Comparison of ENCODE assay signal across 1 cellular context in the genomic region with DNA sequence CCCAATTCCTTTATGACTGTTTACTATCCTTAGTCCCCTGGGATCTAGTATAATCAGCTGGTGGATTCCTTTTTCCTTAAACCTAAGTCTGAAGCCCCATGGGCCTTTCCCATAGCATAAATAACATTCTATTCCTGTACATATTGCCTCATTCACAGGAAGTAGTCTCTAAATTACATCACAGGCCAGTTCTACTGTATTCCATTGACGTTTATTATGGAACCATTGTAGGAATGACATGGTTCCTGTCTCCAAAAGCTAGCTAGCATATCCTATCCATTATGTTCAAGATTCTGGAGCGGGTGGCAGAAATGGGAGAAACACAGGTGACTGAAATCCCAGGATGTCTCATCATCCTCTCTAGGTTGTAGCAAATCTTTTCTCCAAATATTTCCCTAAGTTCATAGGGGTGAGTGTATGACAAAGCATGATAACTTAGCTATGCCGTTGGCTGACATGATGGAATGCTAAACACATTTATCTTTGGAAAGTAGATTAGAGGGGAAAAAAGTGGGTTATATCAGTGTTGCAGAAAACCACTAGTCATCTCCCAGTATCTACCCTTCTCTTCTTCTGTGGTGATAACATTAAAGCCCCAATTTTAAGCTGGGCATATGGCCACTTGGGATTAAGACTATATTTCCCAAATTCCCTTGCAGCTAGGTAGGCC.
TF ChIP-seq lines count a peak whose summit lies in the region.

No MANE protein-coding gene starts in this region.

TF ChIP-seq in K562, 482 proteins besides CTCF, POLR2A, EP300 and RAD21 (continued from another document):
- TF ChIP-seq GABPA (tag; conservative IDR thresholded peaks at IDR 0.05; ENCODE audit: low read depth) (peak; percentile 57), GTF2A2 (tag; IDR thresholded peaks at IDR 0.05) (no peak), NR4A1 (CRISPR knock-in tag; IDR thresholded peaks at IDR 0.05) (no peak), NR4A1 (tag; IDR thresholded peaks at IDR 0.05) (no peak), CREM (IDR thresholded peaks at IDR 0.05; ENCODE audit: low read depth) (0 out of 2 replicates have a peak, but pooled peaks have one; percentile 4), JUND (IDR thresholded peaks at IDR 0.05; ENCODE audit: borderline replicate concordance, low read depth, low read length) (no peak), JUND (tag; IDR thresholded peaks at IDR 0.05; ENCODE audit: borderline replicate concordance, low read depth, low read length) (0 out of 3 replicates have a peak, but pooled peaks have one; percentile 17), NR2C2 (CRISPR knock-in tag; IDR thresholded peaks at IDR 0.05) (no peak), NR2C2 (tag; IDR thresholded peaks at IDR 0.05) (peak; percentile 32; the same call in 1 of the 2 replicates), RCOR1 (IDR thresholded peaks at IDR 0.05; ENCODE audit: borderline replicate concordance in 1 of 2, low read depth in 2 of 2, low read length in 2 of 2) (peak in 1 of 2 experiments; percentile 32; a peak in 1 of 4 replicates), ETV1 (tag; conservative IDR thresholded peaks at IDR 0.05; ENCODE audit: low read depth) (0 out of 2 replicates have a peak, but pooled peaks have one; percentile 11), TCF3 (CRISPR knock-in tag; IDR thresholded peaks at IDR 0.05) (peak; percentile 30; the same call in 1 of the 2 replicates), ZNF175 (CRISPR knock-in tag; IDR thresholded peaks at IDR 0.05; ENCODE audit: low read depth) (peak; percentile 71; the same call in 1 of the 2 replicates), ZZZ3 (IDR thresholded peaks at IDR 0.05) (no peak), CREBBP (IDR thresholded peaks at IDR 0.05; ENCODE audit: low read depth, low read length) (no peak), ARID1B (IDR thresholded peaks at IDR 0.05) (peak; percentile 23; the same call in 1 of the 2 replicates), PBX2 (CRISPR knock-in tag; IDR thresholded peaks at IDR 0.05; ENCODE audit: low read depth) (no peak), PBX2 (tag; conservative IDR thresholded peaks at IDR 0.05; ENCODE audit: low read depth) (0 out of 2 replicates have a peak, but pooled peaks have one; percentile 31), CBFA2T2 (conservative IDR thresholded peaks at IDR 0.05) (0 out of 2 replicates have a peak, but pooled peaks have one; percentile 1)
- TF ChIP-seq, protein P1, sequence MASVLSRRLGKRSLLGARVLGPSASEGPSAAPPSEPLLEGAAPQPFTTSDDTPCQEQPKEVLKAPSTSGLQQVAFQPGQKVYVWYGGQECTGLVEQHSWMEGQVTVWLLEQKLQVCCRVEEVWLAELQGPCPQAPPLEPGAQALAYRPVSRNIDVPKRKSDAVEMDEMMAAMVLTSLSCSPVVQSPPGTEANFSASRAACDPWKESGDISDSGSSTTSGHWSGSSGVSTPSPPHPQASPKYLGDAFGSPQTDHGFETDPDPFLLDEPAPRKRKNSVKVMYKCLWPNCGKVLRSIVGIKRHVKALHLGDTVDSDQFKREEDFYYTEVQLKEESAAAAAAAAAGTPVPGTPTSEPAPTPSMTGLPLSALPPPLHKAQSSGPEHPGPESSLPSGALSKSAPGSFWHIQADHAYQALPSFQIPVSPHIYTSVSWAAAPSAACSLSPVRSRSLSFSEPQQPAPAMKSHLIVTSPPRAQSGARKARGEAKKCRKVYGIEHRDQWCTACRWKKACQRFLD (CRISPR knock-in tag; IDR thresholded peaks at IDR 0.05) = 0 out of 2 replicates have a peak, but pooled peaks have one; percentile 43
- TF ChIP-seq, protein P2, sequence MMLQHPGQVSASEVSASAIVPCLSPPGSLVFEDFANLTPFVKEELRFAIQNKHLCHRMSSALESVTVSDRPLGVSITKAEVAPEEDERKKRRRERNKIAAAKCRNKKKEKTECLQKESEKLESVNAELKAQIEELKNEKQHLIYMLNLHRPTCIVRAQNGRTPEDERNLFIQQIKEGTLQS (IDR thresholded peaks at IDR 0.05) = peak; percentile 9; the same call in 1 of the 2 replicates
- TF ChIP-seq, protein P2 (CRISPR knock-in tag; conservative IDR thresholded peaks at IDR 0.05) = no peak
